Comparison of ENCODE assay signal across 21 cellular contexts in genomic region chr19:7993560-7993959, GRCh38. TPM values are rescaled to one million over a fixed set of nuclear protein-coding genes. Genes with fewer than 3 reads are reported as not detected.
DNase-seq lines count a peak whose midpoint lies in the region; ATAC-seq, FAIRE-seq and TF ChIP-seq lines count a peak whose summit lies in the region.
"Had no signal": no experiment of that assay in that cellular context is flagged by ENCODE, and none has a peak within 500 bp of the region (broad histone marks: within the 10 kb centered on the region; RNA-seq: fewer than 3 reads in every experiment).

No MANE protein-coding gene starts in this region.

- H3K36me3 Mint-ChIP-seq in activated naive CD8-positive, alpha-beta T cell = peaks cover 2% of the 10 kb centered on the region
- peaks cover 14% of the 10 kb centered on the region for H3K36me3 Mint-ChIP-seq in activated naive CD8-positive, alpha-beta T cell treated with anti-CD3 and anti-CD28 coated beads for 36 hours
- H3K36me3 Mint-ChIP-seq in nephron progenitor cell (ENCODE audit: low read depth) = peaks cover 51% of the 10 kb centered on the region
- peaks cover 25% of the 10 kb centered on the region for H3K36me3 Mint-ChIP-seq in T-cell
- H3K36me3 Mint-ChIP-seq in naive thymus-derived CD4-positive, alpha-beta T cell = peaks cover 0 to 18% (median 5%) of the 10 kb centered on the region in 5 donors

- H3K4me1 Mint-ChIP-seq in activated naive CD8-positive, alpha-beta T cell (ENCODE audit: low read depth) = peaks cover 49% of the 10 kb centered on the region
- H3K4me1 Mint-ChIP-seq in activated naive CD8-positive, alpha-beta T cell treated with anti-CD3 and anti-CD28 coated beads for 36 hours = peaks cover 36% of the 10 kb centered on the region
- peaks cover 28% of the 10 kb centered on the region for H3K4me1 Mint-ChIP-seq in nephron progenitor cell
- H3K4me1 Mint-ChIP-seq in T-cell = peaks cover 44 to 47% (median 45%) of the 10 kb centered on the region in 3 donors
- H3K4me1 Mint-ChIP-seq in naive thymus-derived CD4-positive, alpha-beta T cell = peaks cover 16 to 51% (median 43%) of the 10 kb centered on the region in 7 donors

- no peaks in the 10 kb centered on the region for H3K9me3 Mint-ChIP-seq in activated naive CD8-positive, alpha-beta T cell (ENCODE audit: low read depth)
- no peaks in the 10 kb centered on the region for H3K9me3 Mint-ChIP-seq in activated naive CD8-positive, alpha-beta T cell treated with anti-CD3 and anti-CD28 coated beads for 36 hours
- H3K9me3 Mint-ChIP-seq in nephron progenitor cell = no peaks in the 10 kb centered on the region
- no peaks in the 10 kb centered on the region for H3K9me3 Mint-ChIP-seq in T-cell
- H3K9me3 Mint-ChIP-seq in naive thymus-derived CD4-positive, alpha-beta T cell = no peaks in the 10 kb centered on the region
- H3K9me3 Mint-ChIP-seq: activated naive CD8-positive, alpha-beta T cell treated with anti-CD3 and anti-CD28 coated beads, Interleukin-2, amount 50 U/mL, for 24 hours had no signal

- no peak overlapping the region for H3K4me3 Mint-ChIP-seq in activated naive CD8-positive, alpha-beta T cell
- H3K4me3 Mint-ChIP-seq in activated naive CD8-positive, alpha-beta T cell treated with anti-CD3 and anti-CD28 coated beads for 36 hours = no peak overlapping the region
- H3K4me3 Mint-ChIP-seq in nephron progenitor cell (no peak overlapping the region), T-cell (no peak overlapping the region)
- no peak overlapping the region for H3K4me3 Mint-ChIP-seq in naive thymus-derived CD4-positive, alpha-beta T cell
- H3K4me3 Mint-ChIP-seq: activated naive CD8-positive, alpha-beta T cell treated with anti-CD3 and anti-CD28 coated beads, Interleukin-2, amount 50 U/mL, for 24 hours had no signal

- intact Hi-C loops in left ventricle myocardium inferior (cut with micrococcal nuclease) = no loop called here
- intact Hi-C loops in naive thymus-derived CD4-positive, alpha-beta T cell (cut with micrococcal nuclease) = loop anchor here in 1 of 2 donors (5.0 kb wide), 1 partner anchor 36 kb away; no protein-coding TSS in a partner anchor

- CTCF ChIA-PET in T-cell (lab: Charles Lee) = no interaction called here
- CTCF ChIA-PET in naive thymus-derived CD4-positive, alpha-beta T cell (lab: Charles Lee) = no interaction called here

- H3K4me3 ChIP-seq in left ventricle myocardium inferior = no peak overlapping the region
- no peak overlapping the region for H3K4me3 ChIP-seq in naive thymus-derived CD4-positive, alpha-beta T cell (ENCODE audit: low read length)
- H3K4me3 ChIP-seq: gastroesophageal sphincter, smooth muscle cell, tibial artery had no signal

- no peak for ATAC-seq in T-cell (replicated peaks in 1 of 4)
- ATAC-seq in GM21528 (IDR thresholded peaks at IDR 0.05; ENCODE audit: low FRiP score, unreplicated experiment) = no peak
- ATAC-seq in naive thymus-derived CD4-positive, alpha-beta T cell = no peak
- ATAC-seq: activated naive CD8-positive, alpha-beta T cell treated with anti-CD3 and anti-CD28 coated beads, Interleukin-2, amount 50 U/mL, for 24 hours; gastroesophageal sphincter had no signal

- H3K27ac Mint-ChIP-seq in activated naive CD8-positive, alpha-beta T cell = peak overlapping the region; percentile 66
- H3K27ac Mint-ChIP-seq in activated naive CD8-positive, alpha-beta T cell treated with anti-CD3 and anti-CD28 coated beads for 36 hours = no peak overlapping the region
- H3K27ac Mint-ChIP-seq in nephron progenitor cell = peak overlapping the region; percentile 96
- H3K27ac Mint-ChIP-seq in T-cell = no peak overlapping the region
- H3K27ac Mint-ChIP-seq in naive thymus-derived CD4-positive, alpha-beta T cell = peak overlapping the region in 1 of 9 donors; percentile 75
- H3K27ac Mint-ChIP-seq: activated naive CD8-positive, alpha-beta T cell treated with anti-CD3 and anti-CD28 coated beads, Interleukin-2, amount 50 U/mL, for 24 hours had no signal

- POLR2A ChIA-PET in T-cell (lab: Charles Lee) = no interaction called here
- POLR2A ChIA-PET in naive thymus-derived CD4-positive, alpha-beta T cell (lab: Charles Lee) = no interaction called here

- DNase-seq in activated naive CD8-positive, alpha-beta T cell treated with anti-CD3 and anti-CD28 coated beads for 36 hours = no peak
- DNase-seq in left ventricle myocardium inferior = no peak
- DNase-seq in nephron progenitor cell = no peak
- DNase-seq in T-cell = no peak
- no peak for DNase-seq in naive thymus-derived CD4-positive, alpha-beta T cell
- DNase-seq in H54 (ENCODE audit: insufficient read length, low spot score) = no peak
- DNase-seq: activated CD4-positive, alpha-beta T cell treated with anti-CD3 and anti-CD28 coated beads, Interleukin-2, amount 50 U/mL, for 4 hours; activated naive CD8-positive, alpha-beta T cell treated with anti-CD3 and anti-CD28 coated beads, Interleukin-2, amount 50 U/mL, for 24 hours; activated T-cell treated with anti-CD3 and anti-CD28 coated beads, Interleukin-2, amount 50 U/mL, for 48 hours; NCI-H2107; NCI-H526 treated with DMSO at 0.1 percent for 48 hours; tibial artery had no signal

- TF ChIP-seq POLR2A in H54 (IDR thresholded peaks at IDR 0.05; ENCODE audit: low read depth, low read length) = no peak

- H3K27ac ChIP-seq in left ventricle myocardium inferior (replicated peaks) = peak overlapping the region; percentile 79
- no peak overlapping the region for H3K27ac ChIP-seq in naive thymus-derived CD4-positive, alpha-beta T cell (ENCODE audit: low read depth, low read length)
- H3K27ac ChIP-seq: C4-2B, gastroesophageal sphincter, tibial artery had no signal

- TF ChIP-seq CTCF in left ventricle myocardium inferior (IDR thresholded peaks at IDR 0.05; ENCODE audit: borderline replicate concordance) = no peak
- TF ChIP-seq CTCF in nephron progenitor cell (IDR thresholded peaks at IDR 0.05) = no peak

- no peaks in the 10 kb centered on the region for H3K9me3 ChIP-seq in left ventricle myocardium inferior (replicated peaks)
- no peaks in the 10 kb centered on the region for H3K9me3 ChIP-seq in naive thymus-derived CD4-positive, alpha-beta T cell (ENCODE audit: control insufficient read depth in 2 of 3, low read length in 3 of 3)
- H3K9me3 ChIP-seq: gastroesophageal sphincter, tibial artery had no signal

- peaks cover 31% of the 10 kb centered on the region for H3K36me3 ChIP-seq in left ventricle myocardium inferior
- peaks cover 7 to 49% (median 9%) of the 10 kb centered on the region in 3 experiments for H3K36me3 ChIP-seq in naive thymus-derived CD4-positive, alpha-beta T cell (ENCODE audit: control insufficient read depth in 2 of 3, insufficient read depth in 3 of 3, low read length in 3 of 3)

- no peaks in the 10 kb centered on the region for H3K27me3 ChIP-seq in left ventricle myocardium inferior (ENCODE audit: low read depth)
- H3K27me3 ChIP-seq in naive thymus-derived CD4-positive, alpha-beta T cell (ENCODE audit: control insufficient read depth in 2 of 2, insufficient read depth in 2 of 2, low read length in 2 of 2) = no peaks in the 10 kb centered on the region
- H3K27me3 ChIP-seq: gastroesophageal sphincter, tibial artery had no signal

- H3K27me3 Mint-ChIP-seq in activated naive CD8-positive, alpha-beta T cell = no peaks in the 10 kb centered on the region
- no peaks in the 10 kb centered on the region for H3K27me3 Mint-ChIP-seq in activated naive CD8-positive, alpha-beta T cell treated with anti-CD3 and anti-CD28 coated beads for 36 hours
- H3K27me3 Mint-ChIP-seq in nephron progenitor cell (ENCODE audit: low read depth, poor library complexity) = peaks cover 1% of the 10 kb centered on the region
- no peaks in the 10 kb centered on the region for H3K27me3 Mint-ChIP-seq in T-cell
- H3K27me3 Mint-ChIP-seq in naive thymus-derived CD4-positive, alpha-beta T cell = no peaks in the 10 kb centered on the region
- H3K27me3 Mint-ChIP-seq: activated naive CD8-positive, alpha-beta T cell treated with anti-CD3 and anti-CD28 coated beads, Interleukin-2, amount 50 U/mL, for 24 hours had no signal

- no peak for FAIRE-seq in H54 (lab: Jason Lieb, UNC)
- FAIRE-seq: A204.1, GM18507 had no signal

- H3K4me1 ChIP-seq in left ventricle myocardium inferior = peaks cover 61% of the 10 kb centered on the region
- peaks cover 0 to 4% of the 10 kb centered on the region in 2 donors for H3K4me1 ChIP-seq in naive thymus-derived CD4-positive, alpha-beta T cell (ENCODE audit: control insufficient read depth in 2 of 2, insufficient read depth in 2 of 2, low read length in 2 of 2)

RNA-seq across cellular contexts. Expression of gene ELAVL1, which starts 11.9 kb away (rescaled TPM):
- 100 to 1,000 TPM; 169 to 172 TPM for total RNA-seq in activated naive CD8-positive, alpha-beta T cell treated with anti-CD3 and anti-CD28 coated beads for 36 hours
- 50.5 TPM for total RNA-seq in left ventricle myocardium inferior
- total RNA-seq in T-cell = 10 to 100 TPM; 33.6 to 62.1 (median 57.1) TPM
- 100 to 1,000 TPM in 1 of 5 experiments, 10 to 100 TPM in 4; 32.4 to 117 (median 49.6) TPM for total RNA-seq in naive thymus-derived CD4-positive, alpha-beta T cell
- polyA plus RNA-seq in naive thymus-derived CD4-positive, alpha-beta T cell = 10 to 100 TPM; 42.1 to 61.4 TPM

RNA-seq across cellular contexts. Expression of gene TIMM44, which starts 50.1 kb away (rescaled TPM):
- total RNA-seq in activated naive CD8-positive, alpha-beta T cell treated with anti-CD3 and anti-CD28 coated beads for 36 hours = 100 to 1,000 TPM; 125 to 136 TPM
- 89.1 TPM for total RNA-seq in left ventricle myocardium inferior
- total RNA-seq in T-cell = 10 to 100 TPM; 72.7 to 99.4 (median 90.3) TPM
- total RNA-seq in naive thymus-derived CD4-positive, alpha-beta T cell = 10 to 100 TPM; 65.3 to 97.6 (median 73.8) TPM
- 10 to 100 TPM; 16.7 to 22.8 TPM for polyA plus RNA-seq in naive thymus-derived CD4-positive, alpha-beta T cell

RNA-seq across cellular contexts. Expression of gene CCL25, which starts 59.0 kb away (rescaled TPM):
- total RNA-seq in activated naive CD8-positive, alpha-beta T cell treated with anti-CD3 and anti-CD28 coated beads for 36 hours = 1 to 10 TPM in 1 of 2 experiments, under 1 TPM in 1; 0.30 to 1.2 TPM
- total RNA-seq in left ventricle myocardium inferior (not detected), T-cell (1 to 10 TPM in 1 of 5 donors, not detected in 4; 1.4 TPM)
- 1 to 10 TPM in 1 of 5 experiments, not detected in 4; 2.3 TPM for total RNA-seq in naive thymus-derived CD4-positive, alpha-beta T cell
- not detected for polyA plus RNA-seq in naive thymus-derived CD4-positive, alpha-beta T cell
- total RNA-seq: gastroesophageal sphincter, mononuclear cell, osteocyte, smooth muscle cell had no signal

Comparison
In these comparisons a context has a peak if more than half of its experiments do, and no peak if none do; other contexts are left out.
1. H3K27ac Mint-ChIP-seq: peak in activated naive CD8-positive, alpha-beta T cell (single experiment) and nephron progenitor cell (single experiment); none in activated naive CD8-positive, alpha-beta T cell treated with anti-CD3 and anti-CD28 coated beads for 36 hours (single experiment) and T-cell (0 of 2).